Comparison of ENCODE assay signal across 20 cellular contexts in the genomic region with DNA sequence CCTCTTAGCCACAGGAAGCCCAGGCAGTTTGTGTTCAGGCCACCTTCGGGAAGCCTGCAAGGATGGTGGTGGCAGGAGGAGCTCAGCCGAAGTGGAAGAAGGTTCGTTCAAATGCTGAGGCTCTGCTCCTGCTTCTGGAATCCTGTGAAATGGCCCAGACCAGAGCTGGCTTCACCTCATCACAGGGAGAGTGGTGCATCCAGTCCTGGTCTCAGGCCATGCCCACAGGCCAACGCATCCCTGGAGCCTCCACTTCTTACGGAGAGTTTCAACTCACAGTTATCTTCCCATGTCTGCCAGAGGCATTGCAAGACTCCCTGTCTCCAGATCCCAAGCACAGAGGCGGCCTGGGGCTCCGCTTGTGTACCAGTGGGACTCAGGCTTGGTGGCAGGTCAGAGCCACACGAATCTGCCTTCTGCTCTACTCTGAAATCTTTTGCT.
"Had no signal": no experiment of that assay in that cellular context is flagged by ENCODE, and none has a peak within 500 bp of the region (broad histone marks: within the 10 kb centered on the region; RNA-seq: fewer than 3 reads in every experiment).

No MANE protein-coding gene starts in this region.

- FAIRE-seq: endothelial cell of umbilical vein, keratinocyte had no signal

- H3K27ac ChIP-seq: coronary artery, heart left ventricle, neutrophil, prostate gland, SJCRH30 had no signal

- H3K4me3 ChIP-seq: ascending aorta, coronary artery, heart left ventricle, prostate gland, SJCRH30, thoracic aorta had no signal

- H3K9me3 ChIP-seq: ascending aorta, heart left ventricle, neutrophil, prostate gland, SJCRH30, thoracic aorta had no signal

- H3K36me3 ChIP-seq: ascending aorta, heart left ventricle, neutrophil, prostate gland, SJCRH30, thoracic aorta had no signal

- H3K27me3 ChIP-seq: ascending aorta, heart left ventricle, neutrophil, SJCRH30 had no signal

- ATAC-seq: activated naive CD8-positive, alpha-beta T cell treated with anti-CD3 and anti-CD28 coated beads, Interleukin-2, amount 50 U/mL, for 24 hours; heart left ventricle; naive thymus-derived CD8-positive, alpha-beta T cell; stimulated activated naive CD8-positive, alpha-beta T cell treated with anti-CD3 and anti-CD28 coated beads, Interleukin-15, amount 100 ng/mL, for 72 hours; WTC11 had no signal

- DNase-seq: activated CD4-positive, alpha-beta T cell treated with anti-CD3 and anti-CD28 coated beads, Interleukin-2, amount 10 ng/mL, durations not matched to agents 24 days and 14 days; activated naive CD8-positive, alpha-beta T cell treated with anti-CD3 and anti-CD28 coated beads, Interleukin-2, amount 50 U/mL, for 24 hours; activated T-cell treated with anti-CD3 and anti-CD28 coated beads for 4 hours; effector CD4-positive, alpha-beta T cell; foreskin melanocyte; SJCRH30; stimulated activated CD4-positive, alpha-beta T cell treated with anti-CD3 and anti-CD28 coated beads, Interleukin-4, amount 100 ng/mL, for 1 hour; stimulated activated CD8-positive, alpha-beta memory T cell treated with anti-CD3 and anti-CD28 coated beads, Interleukin-4, amount 100 ng/mL, for 48 hours; stimulated activated naive CD8-positive, alpha-beta T cell treated with anti-CD3 and anti-CD28 coated beads, Interleukin-15, amount 100 ng/mL, for 72 hours; T-helper 9 cell had no signal
